In the genomic region with DNA sequence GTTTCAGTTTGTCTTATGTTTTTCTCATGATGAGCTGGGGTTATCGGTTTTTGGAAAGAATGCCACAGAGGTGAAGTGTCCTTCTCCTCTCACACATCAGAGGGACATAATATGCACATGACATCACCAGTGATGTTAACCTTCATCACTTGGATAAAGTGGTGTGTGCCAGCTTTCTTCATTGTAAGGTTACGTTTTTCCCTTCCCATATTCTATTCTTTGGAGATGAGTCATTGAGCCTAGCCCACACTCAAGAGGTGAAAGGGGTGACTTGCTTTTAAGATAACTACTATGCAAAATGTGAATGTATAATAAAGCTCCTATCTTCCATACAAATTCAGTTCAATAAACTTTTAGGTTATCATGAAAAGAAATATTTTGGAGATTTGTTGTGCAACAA, we compare ENCODE assay signal across 30 cellular contexts. TPM values are rescaled to one million over a fixed set of nuclear protein-coding genes. Genes with fewer than 3 reads are reported as not detected.
DNase-seq lines count a peak whose midpoint lies in the region; ATAC-seq, FAIRE-seq and TF ChIP-seq lines count a peak whose summit lies in the region.
"Had no signal": no experiment of that assay in that cellular context is flagged by ENCODE, and none has a peak within 500 bp of the region (broad histone marks: within the 10 kb centered on the region; RNA-seq: fewer than 3 reads in every experiment).

No MANE protein-coding gene starts in this region.

- peak overlapping the region; percentile 81 for H2AFZ ChIP-seq in HCT116 (ENCODE audit: low read depth, low read length, poor library complexity, severe bottlenecking)

- DNase-seq in A549 (ENCODE audit: low read depth in 1 of 2, low spot score in 1 of 2) (peak in 1 of 2 experiments; percentile 2), HCT116 (ENCODE audit: low read depth, low spot score) (no peak), RWPE1 (ENCODE audit: low spot score) (peak; percentile 8), fibroblast of mammary gland (ENCODE audit: low read depth) (peak; percentile 25), A673 (ENCODE audit: low spot score) (no peak), colonic mucosa (no peak)
- DNase-seq in central memory CD4-positive, alpha-beta T cell, result no peak
- DNase-seq in activated CD4-positive, alpha-beta T cell treated with anti-CD3 and anti-CD28 coated beads for 4 hours, result no peak
- DNase-seq: activated CD4-positive, CD25-positive, alpha-beta regulatory T cell; activated gamma-delta T cell; activated naive CD8-positive, alpha-beta T cell treated with anti-CD3 and anti-CD28 coated beads, Interleukin-2, amount 10 ng/mL, durations not matched to agents 7 days and 5 days; activated T-cell treated with anti-CD3 and anti-CD28 coated beads, Interleukin-2, amount 50 U/mL, for 24 hours; aorta; caudate nucleus; DMS153; effector memory CD8-positive, alpha-beta T cell; GF-D8; Kasumi-1; lower lobe of right lung; naive thymus-derived CD8-positive, alpha-beta T cell; NCI-H146; NCI-H446; NCI-H82; right lobe of liver; stomach; uterus had no signal

- no peak for FAIRE-seq in A549 (lab: Jason Lieb, UNC)
- FAIRE-seq: frontal cortex, H54 had no signal

- H3K4me2 ChIP-seq in A549, result peak overlapping the region; percentile 12; the same call in 1 of the 3 replicates
- peak overlapping the region; percentile 50 for H3K4me2 ChIP-seq in HCT116 (ENCODE audit: low read length)
- H3K4me2 ChIP-seq: BLaER1 treated with 17β-estradiol and CSF1 and Interleukin-3, amounts not matched to agents 10 nM and 100 nM had no signal

- no peak for TF ChIP-seq CTCF in A549 (IDR thresholded peaks at IDR 0.05)
- TF ChIP-seq CTCF in HCT116 (IDR thresholded peaks at IDR 0.05 in 2 of 3, conservative IDR thresholded peaks at IDR 0.05 in 1 of 3; ENCODE audit: borderline replicate concordance in 1 of 3, insufficient read depth in 1 of 3, low read depth in 2 of 3, low read length in 2 of 3), result no peak
- TF ChIP-seq CTCF in RWPE1 (conservative IDR thresholded peaks at IDR 0.05; ENCODE audit: low read depth), result no peak
- TF ChIP-seq CTCF in fibroblast of mammary gland (conservative IDR thresholded peaks at IDR 0.05; ENCODE audit: control insufficient read depth, insufficient read depth, low read depth, low read length), result no peak
- TF ChIP-seq CTCF in A673 (conservative IDR thresholded peaks at IDR 0.05; ENCODE audit: low read depth, low read length), result no peak
- TF ChIP-seq CTCF in colonic mucosa (IDR thresholded peaks at IDR 0.05), result no peak

- H3K9me2 ChIP-seq in HCT116 (ENCODE audit: insufficient read depth), result no peaks in the 10 kb centered on the region

- H3K9me3 ChIP-seq in A549 (no peaks in the 10 kb centered on the region), HCT116 (ENCODE audit: control insufficient read depth in 1 of 2, insufficient read depth in 1 of 2, low read depth in 1 of 2, low read length in 2 of 2) (no peaks in the 10 kb centered on the region), A673 (ENCODE audit: low read depth, low read length, poor library complexity, severe bottlenecking) (no peaks in the 10 kb centered on the region), colonic mucosa (no peaks in the 10 kb centered on the region)
- H3K9me3 ChIP-seq: BLaER1 treated with 17β-estradiol and CSF1 and Interleukin-3, amounts not matched to agents 10 nM and 100 nM; lower lobe of right lung; prostate gland; right lobe of liver; stomach; uterus had no signal

- no peaks in the 10 kb centered on the region for H3K27me3 ChIP-seq in HCT116 (ENCODE audit: insufficient read depth, low read length)
- no peaks in the 10 kb centered on the region for H3K27me3 ChIP-seq in A673 (replicated peaks; ENCODE audit: insufficient read depth, low read depth, low read length, poor library complexity)
- no peaks in the 10 kb centered on the region for H3K27me3 ChIP-seq in colonic mucosa
- H3K27me3 ChIP-seq: BLaER1 treated with 17β-estradiol and CSF1 and Interleukin-3, amounts not matched to agents 10 nM and 100 nM; right lobe of liver; stomach; uterus had no signal

- RAD21 ChIA-PET in HCT116 (lab: Charles Lee; ENCODE audit: low non-redundant PET in 1 of 2, low total read pairs in 2 of 2, uncharacterized antibody in 2 of 2, unreplicated experiment in 2 of 2), result no interaction called here

- no peak overlapping the region for H3K4me3 ChIP-seq in A549
- no peak overlapping the region for H3K4me3 ChIP-seq in HCT116 (replicated peaks in 1 of 2; ENCODE audit: low read depth in 1 of 2, low read length in 2 of 2)
- H3K4me3 ChIP-seq in fibroblast of mammary gland (ENCODE audit: control insufficient read depth, low read depth, low read length), result no peak overlapping the region
- no peak overlapping the region for H3K4me3 ChIP-seq in A673 (ENCODE audit: low read depth, low read length, poor library complexity, severe bottlenecking)
- no peak overlapping the region for H3K4me3 ChIP-seq in colonic mucosa
- H3K4me3 ChIP-seq: BLaER1 treated with 17β-estradiol and CSF1 and Interleukin-3, amounts not matched to agents 10 nM and 100 nM; lower lobe of right lung; prostate gland; right lobe of liver; stomach; uterus had no signal

- H3K27ac ChIP-seq in A549 (no peak overlapping the region), HCT116 (ENCODE audit: low read depth, low read length) (no peak overlapping the region), RWPE1 (no peak overlapping the region), A673 (ENCODE audit: low read depth, low read length, poor library complexity, severe bottlenecking) (no peak overlapping the region), colonic mucosa (no peak overlapping the region)
- H3K27ac ChIP-seq: BLaER1 treated with 17β-estradiol and CSF1 and Interleukin-3, amounts not matched to agents 10 nM and 100 nM; lower lobe of right lung; prostate gland; right lobe of liver; stomach; uterus had no signal

- H3K36me3 ChIP-seq in HCT116 (ENCODE audit: control insufficient read depth in 1 of 2, insufficient read depth in 2 of 2, low read length in 2 of 2) (no peaks in the 10 kb centered on the region), A673 (ENCODE audit: insufficient read depth, low read length, poor library complexity, severe bottlenecking) (no peaks in the 10 kb centered on the region), colonic mucosa (no peaks in the 10 kb centered on the region)
- H3K36me3 ChIP-seq: BLaER1 treated with 17β-estradiol and CSF1 and Interleukin-3, amounts not matched to agents 10 nM and 100 nM; lower lobe of right lung; prostate gland; right lobe of liver; stomach; uterus had no signal

- CTCF ChIA-PET in A549 (lab: Yijun Ruan, JAX) (no interaction called here), HCT116 (lab: Charles Lee) (no interaction called here), RWPE1 (lab: Yijun Ruan, JAX) (interaction anchor here (0.7 to 1.0 kb wide), 2 partner anchors 35 to 167 kb away, joined by 3 to 4 read pairs; no protein-coding TSS in a partner anchor), A673 (lab: Charles Lee) (no interaction called here)

- BruUV-seq in HCT116 (replicated peaks; lab: Mats Ljungman, UMichigan) (no TSS peak), A673 (replicated peaks; lab: Mats Ljungman, UMichigan) (no TSS peak)

- TF ChIP-seq RAD21 in A549 (conservative IDR thresholded peaks at IDR 0.05 in 1 of 2, IDR thresholded peaks at IDR 0.05 in 1 of 2) (no peak), HCT116 (IDR thresholded peaks at IDR 0.05; ENCODE audit: low read depth) (no peak)

- intact Hi-C loops in HCT116 (cut with micrococcal nuclease) (no loop called here), A673 (cut with micrococcal nuclease; ENCODE audit: unreplicated experiment) (no loop called here), colonic mucosa (cut with DNase I) (no loop called here)

- no peak for TF ChIP-seq EP300 in A549 (IDR thresholded peaks at IDR 0.05)

- ATAC-seq in A549, result no peak
- ATAC-seq in HCT116, result peak; percentile 44; the same call in 1 of the 2 replicates
- ATAC-seq: effector memory CD8-positive, alpha-beta T cell; lower lobe of right lung; naive thymus-derived CD8-positive, alpha-beta T cell; right lobe of liver had no signal

- H3K9ac ChIP-seq in HCT116 (ENCODE audit: low read length) (no peak overlapping the region), colonic mucosa (ENCODE audit: low read depth in 2 of 2, low read length in 2 of 2) (no peak overlapping the region)
- H3K9ac ChIP-seq: BLaER1 treated with 17β-estradiol and CSF1 and Interleukin-3, amounts not matched to agents 10 nM and 100 nM had no signal

- no peaks in the 10 kb centered on the region for H4K20me1 ChIP-seq in HCT116 (ENCODE audit: insufficient read depth)
- H4K20me1 ChIP-seq: BLaER1 treated with 17β-estradiol and CSF1 and Interleukin-3, amounts not matched to agents 10 nM and 100 nM had no signal

- no peaks in the 10 kb centered on the region for H3K79me2 ChIP-seq in HCT116 (ENCODE audit: insufficient read depth, low read length)

- TF ChIP-seq POLR2A in A549 (IDR thresholded peaks at IDR 0.05; ENCODE audit: low read length), result no peak
- no peak for TF ChIP-seq POLR2A in HCT116 (IDR thresholded peaks at IDR 0.05; ENCODE audit: borderline replicate concordance, extremely low read depth, insufficient read depth, insufficient read length)

- 6% methylated on average over 2 of the region's 2 CpGs for WGBS in A549 (ENCODE audit: missing lambda C conversion rate)

- H3K4me1 ChIP-seq in A549, result peaks cover 8% of the 10 kb centered on the region; the same call in 1 of the 3 replicates
- peaks cover 0 to 10% of the 10 kb centered on the region in 2 experiments; a peak in 2 of 4 replicates for H3K4me1 ChIP-seq in HCT116 (ENCODE audit: control insufficient read depth in 1 of 2, insufficient read depth in 2 of 2, low read length in 2 of 2)
- H3K4me1 ChIP-seq in A673 (ENCODE audit: insufficient read depth, low read length, poor library complexity, severe bottlenecking), result no peaks in the 10 kb centered on the region
- H3K4me1 ChIP-seq in colonic mucosa, result no peaks in the 10 kb centered on the region
- H3K4me1 ChIP-seq: BLaER1 treated with 17β-estradiol and CSF1 and Interleukin-3, amounts not matched to agents 10 nM and 100 nM; lower lobe of right lung; prostate gland; right lobe of liver; stomach; uterus had no signal

- POLR2A ChIA-PET in A549 (lab: Yijun Ruan, JAX), result no interaction called here
- POLR2A ChIA-PET in HCT116 (lab: Charles Lee), result interaction anchor here (0.5 kb wide), 1 partner anchor 222 kb away, joined by 3 read pairs; no protein-coding TSS in a partner anchor
- POLR2A ChIA-PET in RWPE1 (lab: Yijun Ruan, JAX; ENCODE audit: low non-redundant PET), result no interaction called here
- POLR2A ChIA-PET in A673 (lab: Charles Lee; ENCODE audit: low non-redundant PET), result interaction anchor here (0.6 kb wide), 1 partner anchor 979 kb away, joined by 4 read pairs; no protein-coding TSS in a partner anchor

TF ChIP-seq in A549, 52 proteins besides CTCF, POLR2A, EP300 and RAD21 (continues in another document):
- no peak for TF ChIP-seq PHF8 (IDR thresholded peaks at IDR 0.05; ENCODE audit: borderline replicate concordance, low read depth)

RNA-seq across cellular contexts. Expression of a gene that starts 36.7 kb away (rescaled TPM):
- 7.9 and 8.2 TPM in 2 replicates for polyA plus RNA-seq in A549 (2011; rRNA removed)
- polyA plus RNA-seq in A549 (2012; cell fraction: cytosol; rRNA removed), result 2.7 and 3.0 TPM in 2 replicates
- polyA plus RNA-seq in A549 (2012; cell fraction: nucleus; rRNA removed), result 1.9 and 2.4 TPM in 2 replicates
- 3.8 to 4.5 TPM (median 4.1 TPM) in 3 replicates for polyA plus RNA-seq in A549 (2017; fragmentation: RNase III; extraction: RNeasy Plus Mini Kit Qiagen cat#74134 plus additional on column Dnase treatment)
- 13.5 and 14.4 TPM in 2 replicates for polyA minus RNA-seq in A549 (2011; rRNA and poly(A)+ RNA removed)
- 11.8 TPM for total RNA-seq in HCT116 (2021; ENCODE audit: unreplicated experiment)
- 3.9 and 5.6 TPM in 2 replicates for polyA plus RNA-seq in HCT116 (2012)
- total RNA-seq in A673 (2021), result 5.1 and 5.6 TPM in 2 replicates
- 10 to 100 TPM; 38.2 to 46.5 TPM for total RNA-seq in colonic mucosa

Comparison
In these comparisons a context has a peak if more than half of its experiments do, and no peak if none do; other contexts are left out.
1. DNase-seq: peak in RWPE1 (single experiment) and fibroblast of mammary gland (single experiment); none in HCT116 (single experiment), central memory CD4-positive, alpha-beta T cell (single experiment), A673 (single experiment), activated CD4-positive, alpha-beta T cell treated with anti-CD3 and anti-CD28 coated beads for 4 hours (0 of 2) and colonic mucosa (single experiment).
2. POLR2A ChIA-PET loops: an anchor here in HCT116 (0.5 kb wide) and A673 (0.6 kb wide); none called in A549 and RWPE1.